Comparison of ENCODE assay signal across 16 cellular contexts in genomic region chr3:164723396-164723795, GRCh38.
DNase-seq lines count a peak whose midpoint lies in the region; ATAC-seq and TF ChIP-seq lines count a peak whose summit lies in the region.
"Had no signal": no experiment of that assay in that cellular context is flagged by ENCODE, and none has a peak within 500 bp of the region (broad histone marks: within the 10 kb centered on the region; RNA-seq: fewer than 3 reads in every experiment).

No MANE protein-coding gene starts in this region.

- H3K36me3 ChIP-seq in BLaER1 treated with 17β-estradiol and CSF1 and Interleukin-3, amounts not matched to agents 10 nM and 100 nM: no peaks in the 10 kb centered on the region
- H3K36me3 ChIP-seq in mesodermal cell (ENCODE audit: control insufficient read depth, insufficient read depth, low read length) (no peaks in the 10 kb centered on the region), OCI-LY7 (ENCODE audit: insufficient read depth, low read length) (no peaks in the 10 kb centered on the region)
- H3K36me3 ChIP-seq: Peyer's patch had no signal

- intact Hi-C loops in OCI-LY7 (cut with micrococcal nuclease; ENCODE audit: unreplicated experiment): no loop called here

- no TSS peak for BruUV-seq in OCI-LY7 (replicated peaks; lab: Mats Ljungman, UMichigan)

- H2AFZ ChIP-seq in OCI-LY7 (ENCODE audit: low read length): no peak overlapping the region

- peaks cover 0 to 11% (median 9%) of the 10 kb centered on the region in 10 experiments; a peak in 16 of 20 replicates for H3K4me1 ChIP-seq in BLaER1 treated with 17β-estradiol and CSF1 and Interleukin-3, amounts not matched to agents 10 nM and 100 nM
- no peaks in the 10 kb centered on the region for H3K4me1 ChIP-seq in mesodermal cell (ENCODE audit: control insufficient read depth, insufficient read depth, low read length, poor library complexity, severe bottlenecking)
- no peaks in the 10 kb centered on the region for H3K4me1 ChIP-seq in OCI-LY7 (ENCODE audit: insufficient read depth, low read length, poor library complexity, severe bottlenecking)
- H3K4me1 ChIP-seq: A549, Peyer's patch had no signal

- no peaks in the 10 kb centered on the region for H4K20me1 ChIP-seq in BLaER1 treated with 17β-estradiol and CSF1 and Interleukin-3, amounts not matched to agents 10 nM and 100 nM
- no peaks in the 10 kb centered on the region for H4K20me1 ChIP-seq in OCI-LY7 (ENCODE audit: insufficient read depth, low read length)

- ATAC-seq in HG03571 (IDR thresholded peaks at IDR 0.05; ENCODE audit: unreplicated experiment): no peak
- ATAC-seq: A549 had no signal

- H3K27ac ChIP-seq in BLaER1 treated with 17β-estradiol and CSF1 and Interleukin-3, amounts not matched to agents 10 nM and 100 nM: no peak overlapping the region
- H3K27ac ChIP-seq in mesodermal cell (ENCODE audit: low read depth, low read length, severe bottlenecking): peak overlapping the region; percentile 16
- no peak overlapping the region for H3K27ac ChIP-seq in OCI-LY7 (ENCODE audit: low read depth, low read length, poor library complexity, severe bottlenecking)
- H3K27ac ChIP-seq: A549, Peyer's patch had no signal

- H3K27me3 ChIP-seq in BLaER1 treated with 17β-estradiol and CSF1 and Interleukin-3, amounts not matched to agents 10 nM and 100 nM: no peaks in the 10 kb centered on the region
- H3K27me3 ChIP-seq: Peyer's patch had no signal

- peak; percentile 72 for DNase-seq in NCI-H82 (lab: John Stamatoyannopoulos, UW)
- peak; percentile 33 for DNase-seq in amniotic epithelial cell (ENCODE audit: low read depth)
- DNase-seq in effector CD4-positive, alpha-beta T cell: no peak
- DNase-seq in DMS114 treated with DMSO at 0.1 percent for 48 hours (lab: John Stamatoyannopoulos, UW; ENCODE audit: unreplicated experiment): no peak
- DNase-seq in OCI-LY7 (ENCODE audit: low spot score): no peak
- DNase-seq: H9, NCI-H1436 treated with DMSO at 0.1 percent for 48 hours, NCI-H2081 treated with DMSO at 0.1 percent for 48 hours, NCI-H2227 treated with DMSO at 0.1 percent for 48 hours, NCI-H526, Peyer's patch, Right ventricle myocardium superior had no signal

- TF ChIP-seq CTCF in OCI-LY7 (conservative IDR thresholded peaks at IDR 0.05; ENCODE audit: low read length): no peak

- CTCF ChIA-PET in OCI-LY7 (lab: Charles Lee; ENCODE audit: unreplicated experiment): no interaction called here

- H3K9me2 ChIP-seq in OCI-LY7 (ENCODE audit: insufficient read depth, low read length): no peaks in the 10 kb centered on the region

- H3K4me3 ChIP-seq in BLaER1 treated with 17β-estradiol and CSF1 and Interleukin-3, amounts not matched to agents 10 nM and 100 nM: no peak overlapping the region
- H3K4me3 ChIP-seq in mesodermal cell (ENCODE audit: extremely low read depth, insufficient read depth, low read length, poor library complexity, severe bottlenecking) (no peak overlapping the region), OCI-LY7 (ENCODE audit: low read depth, low read length, poor library complexity, severe bottlenecking) (no peak overlapping the region)
- H3K4me3 ChIP-seq: A549, Peyer's patch had no signal

- H3K4me2 ChIP-seq in BLaER1 treated with 17β-estradiol and CSF1 and Interleukin-3, amounts not matched to agents 10 nM and 100 nM: peak overlapping the region in 9 of 11 experiments; percentile 9 to 54 (median 44); a peak in 15 of 22 replicates
- H3K4me2 ChIP-seq in OCI-LY7 (ENCODE audit: low read length): no peak overlapping the region
- H3K4me2 ChIP-seq: A549 had no signal

- 98 to 100% methylated on average over 3 of the region's 4 CpGs for whole genome bisulfite sequencing in mesodermal cell (ENCODE audit: insufficient coverage in 2 of 2), 2 experiments

- POLR2A ChIA-PET in OCI-LY7 (lab: Charles Lee): no interaction called here

- no peaks in the 10 kb centered on the region for H3K79me2 ChIP-seq in OCI-LY7 (ENCODE audit: insufficient read depth, low read depth, low read length)

- H3K9me3 ChIP-seq in BLaER1 treated with 17β-estradiol and CSF1 and Interleukin-3, amounts not matched to agents 10 nM and 100 nM (replicated peaks in 1 of 11): no peaks in the 10 kb centered on the region
- no peaks in the 10 kb centered on the region for H3K9me3 ChIP-seq in mesodermal cell (ENCODE audit: control insufficient read depth, low read length)
- H3K9me3 ChIP-seq in OCI-LY7 (ENCODE audit: low read length): no peaks in the 10 kb centered on the region
- H3K9me3 ChIP-seq: A549, Peyer's patch had no signal

- H3K9ac ChIP-seq in BLaER1 treated with 17β-estradiol and CSF1 and Interleukin-3, amounts not matched to agents 10 nM and 100 nM: no peak overlapping the region

Comparison
In these comparisons a context has a peak if more than half of its experiments do, and no peak if none do; other contexts are left out.
1. DNase-seq: peak in NCI-H82 (single experiment) and amniotic epithelial cell (single experiment); none in effector CD4-positive, alpha-beta T cell (single experiment), DMS114 treated with DMSO at 0.1 percent for 48 hours (single experiment) and OCI-LY7 (single experiment).